Comparison of ENCODE assay signal across 8 cellular contexts in the genomic region with DNA sequence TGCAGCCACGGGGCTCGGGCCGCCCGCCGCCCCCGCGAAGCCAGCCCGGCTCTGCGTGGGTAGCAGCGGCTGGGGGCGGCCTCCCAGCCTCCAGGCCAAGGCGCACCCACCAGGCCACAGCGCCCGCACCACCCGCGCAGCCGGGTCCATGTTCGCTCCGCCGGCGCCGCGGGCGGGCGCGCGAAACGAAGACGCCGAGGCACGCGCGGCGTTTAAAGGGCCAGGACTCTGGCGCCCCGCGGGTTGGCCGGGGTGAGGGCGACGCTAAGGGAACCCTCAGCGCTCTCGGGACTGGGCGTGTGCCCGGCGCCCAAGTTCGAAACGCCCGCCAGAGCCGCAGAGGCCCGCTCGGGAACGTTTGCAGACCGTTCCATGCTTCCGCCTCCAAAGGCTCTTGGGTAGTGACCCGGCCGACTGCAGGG. TPM values are rescaled to one million over a fixed set of nuclear protein-coding genes. Genes with fewer than 3 reads are reported as not detected.
DNase-seq lines count a peak whose midpoint lies in the region; ATAC-seq and TF ChIP-seq lines count a peak whose summit lies in the region.

TSS of gene PTGES2 (minus strand) at position 162 of the 422 bp plus-strand sequence. CDS start at position 150, 12 bp downstream.

- H3K27ac ChIP-seq in heart left ventricle (peak within 1 kb of the TSS; percentile 91 to 100 (median 98)), transverse colon (peak within 1 kb of the TSS; percentile 94 to 98 (median 96))

- peak within 1 kb of the TSS; percentile 99 for H3K27ac Mint-ChIP-seq in activated naive CD8-positive, alpha-beta T cell treated with anti-CD3 and anti-CD28 coated beads, Interleukin-2, amount 50 U/mL, for 24 hours

- intact Hi-C loops in heart left ventricle (cut with DNase I): loop anchor here in 1 of 10 donors (2.0 kb wide), 1 partner anchor 29 kb away; no protein-coding TSS in a partner anchor
- intact Hi-C loops in transverse colon (cut with DNase I; ENCODE audit: low total_unique reads): no loop called here

- H3K36me3 ChIP-seq in heart left ventricle: peaks cover 0 to 24% (median 21%) of the 10 kb centered on the region in 9 donors
- peaks cover 0 to 16% (median 6%) of the 10 kb centered on the region in 4 donors for H3K36me3 ChIP-seq in transverse colon

- no peaks in the 10 kb centered on the region for H3K27me3 ChIP-seq in heart left ventricle
- H3K27me3 ChIP-seq in transverse colon: no peaks in the 10 kb centered on the region

- in situ Hi-C loops in transverse colon (cut with MboI; ENCODE audit: low pct_ligation_motif_present in 1 of 4, low pct_unique_long_range_greater_than_20kb in 1 of 4, low sequenced_read_pairs in 3 of 4): loop anchor here in 1 of 4 donors (25.0 kb wide), 1 partner anchor 90 kb away; no protein-coding TSS in a partner anchor

- H3K4me1 Mint-ChIP-seq in activated naive CD8-positive, alpha-beta T cell treated with anti-CD3 and anti-CD28 coated beads, Interleukin-2, amount 50 U/mL, for 24 hours: peaks cover 31% of the 10 kb centered on the region

- TF ChIP-seq POLR2A in heart left ventricle (IDR thresholded peaks at IDR 0.05): peak in 1 of 2 donors; percentile 47
- TF ChIP-seq POLR2A in transverse colon (IDR thresholded peaks at IDR 0.05): peak; percentile 8

- TF ChIP-seq CTCF in heart left ventricle (IDR thresholded peaks at IDR 0.05) (no peak), transverse colon (IDR thresholded peaks at IDR 0.05) (no peak)

- 0 to 2% (median 0%) methylated on average over 10 to 56 of the region's 56 CpGs for WGBS in heart left ventricle, 4 donors
- 0% methylated on average over 50 of the region's 56 CpGs; no CpG with 5 or more reads in 1 of the 2 donors for WGBS in transverse colon (ENCODE audit: low coverage in 1 of 2), 2 donors

- H3K4me3 Mint-ChIP-seq in activated naive CD8-positive, alpha-beta T cell treated with anti-CD3 and anti-CD28 coated beads, Interleukin-2, amount 50 U/mL, for 24 hours: peak within 1 kb of the TSS; percentile 97

- H3K4me3 ChIP-seq in heart left ventricle: peak within 1 kb of the TSS; percentile 53 to 99 (median 94)
- peak within 1 kb of the TSS; percentile 84 to 96 (median 94) for H3K4me3 ChIP-seq in transverse colon

- DNase-seq in GDM1 (lab: John Stamatoyannopoulos, UW) (peak; percentile 81), Kasumi-1 (lab: John Stamatoyannopoulos, UW) (peak; percentile 42 to 69), SW480 (ENCODE audit: low spot score) (peak; percentile 80), heart left ventricle (peak; percentile 83 to 93 (median 89)), pons (ENCODE audit: low spot score) (peak; percentile 81), transverse colon (peak; percentile 85)
- peak; percentile 82 for DNase-seq in activated naive CD8-positive, alpha-beta T cell treated with anti-CD3 and anti-CD28 coated beads, Interleukin-2, amount 50 U/mL, for 24 hours

- peaks cover 0 to 4% (median 0%) of the 10 kb centered on the region in 12 donors for H3K9me3 ChIP-seq in heart left ventricle
- no peaks in the 10 kb centered on the region for H3K9me3 ChIP-seq in transverse colon

- peaks cover 2% of the 10 kb centered on the region for H3K27me3 Mint-ChIP-seq in activated naive CD8-positive, alpha-beta T cell treated with anti-CD3 and anti-CD28 coated beads, Interleukin-2, amount 50 U/mL, for 24 hours

- H3K9me3 Mint-ChIP-seq in activated naive CD8-positive, alpha-beta T cell treated with anti-CD3 and anti-CD28 coated beads, Interleukin-2, amount 50 U/mL, for 24 hours: no peaks in the 10 kb centered on the region

- peaks cover 6% of the 10 kb centered on the region for H3K36me3 Mint-ChIP-seq in activated naive CD8-positive, alpha-beta T cell treated with anti-CD3 and anti-CD28 coated beads, Interleukin-2, amount 50 U/mL, for 24 hours (ENCODE audit: low read depth)

- H3K4me1 ChIP-seq in heart left ventricle: peaks cover 3 to 45% (median 33%) of the 10 kb centered on the region in 12 donors
- peaks cover 14 to 40% (median 29%) of the 10 kb centered on the region in 4 donors for H3K4me1 ChIP-seq in transverse colon

- TF ChIP-seq EP300 in transverse colon (IDR thresholded peaks at IDR 0.05; ENCODE audit: low read depth): no peak

- ATAC-seq in GM21825 (IDR thresholded peaks at IDR 0.05; ENCODE audit: unreplicated experiment): peak; percentile 63
- ATAC-seq in activated naive CD8-positive, alpha-beta T cell treated with anti-CD3 and anti-CD28 coated beads, Interleukin-2, amount 50 U/mL, for 24 hours: peak; percentile 67
- ATAC-seq in heart left ventricle: peak; percentile 69 to 87 (median 86)

RNA-seq across cellular contexts. Expression of gene PTGES2, which starts in this region (rescaled TPM):
- 100 to 1,000 TPM; 116 to 166 (median 139) TPM for total RNA-seq in heart left ventricle
- 100 to 1,000 TPM; 143 to 179 TPM for polyA plus RNA-seq in heart left ventricle
- 100 to 1,000 TPM; 109 to 434 (median 164) TPM for total RNA-seq in transverse colon

Comparison
In these comparisons a context has a peak if more than half of its experiments do, and no peak if none do; other contexts are left out.
1. Peak in every context shown above with its lines: DNase-seq, ATAC-seq, H3K4me3 ChIP-seq and H3K27ac ChIP-seq.